17 cellular contexts compared by ENCODE assay signal in genomic region chr10:32941357-32941756, GRCh38. TPM values are rescaled to one million over a fixed set of nuclear protein-coding genes. Genes with fewer than 3 reads are reported as not detected.
DNase-seq lines count a peak whose midpoint lies in the region; ATAC-seq, FAIRE-seq and TF ChIP-seq lines count a peak whose summit lies in the region.
"Had no signal": no experiment of that assay in that cellular context is flagged by ENCODE, and none has a peak within 500 bp of the region (broad histone marks: within the 10 kb centered on the region; RNA-seq: fewer than 3 reads in every experiment).

No MANE protein-coding gene starts in this region.

- H3K27ac ChIP-seq in A549 (peak overlapping the region; percentile 29 to 65; a peak in 4 of 6 replicates), IMR-90 (ENCODE audit: insufficient read depth, low read length) (peak overlapping the region; percentile 35; the same call in 1 of the 2 replicates), epithelial cell of prostate (peak overlapping the region; percentile 63)

- H4K91ac ChIP-seq in IMR-90 (ENCODE audit: insufficient read depth, low read depth, low read length) = no peak overlapping the region

- no peak overlapping the region for H2BK15ac ChIP-seq in IMR-90 (ENCODE audit: low read depth, low read length)

- TF ChIP-seq RAD21 in A549 (conservative IDR thresholded peaks at IDR 0.05 in 1 of 2, IDR thresholded peaks at IDR 0.05 in 1 of 2) (no peak), IMR-90 (IDR thresholded peaks at IDR 0.05; ENCODE audit: low read length) (no peak)

- H3K4ac ChIP-seq in IMR-90 (ENCODE audit: low read depth, low read length) = no peak overlapping the region; the same call in 1 of the 2 replicates

- peaks cover 0 to 45% of the 10 kb centered on the region in 2 experiments; a peak in 2 of 4 replicates for H3K79me1 ChIP-seq in IMR-90 (ENCODE audit: low read depth in 1 of 2, low read length in 2 of 2)

- H3K36me3 Mint-ChIP-seq in osteocyte (ENCODE audit: unreplicated experiment) = peaks cover 4% of the 10 kb centered on the region
- H3K36me3 Mint-ChIP-seq: activated naive CD4-positive, alpha-beta T cell treated with anti-CD3 and anti-CD28 coated beads, Interleukin-2, amount 10 ng/mL, durations not matched to agents 7 days and 5 days had no signal

- DNase-seq in A549 (ENCODE audit: low read depth in 1 of 2, low spot score in 1 of 2) = no peak
- no peak for DNase-seq in IMR-90
- no peak for DNase-seq in epithelial cell of prostate (ENCODE audit: low read depth, low spot score)
- no peak for DNase-seq in osteocyte (ENCODE audit: extremely low spot score, unreplicated experiment)
- no peak for DNase-seq in Ammon's horn (ENCODE audit: low spot score)
- no peak for DNase-seq in posterior vena cava (ENCODE audit: low spot score)
- DNase-seq in NCI-H345 (lab: John Stamatoyannopoulos, UW) = no peak
- DNase-seq: activated CD8-positive, alpha-beta memory T cell treated with anti-CD3 and anti-CD28 coated beads for 24 hours; activated naive CD4-positive, alpha-beta T cell treated with anti-CD3 and anti-CD28 coated beads, Interleukin-2, amount 10 ng/mL, durations not matched to agents 7 days and 5 days; cerebellar nuclear complex; EL; NCI-H1092 treated with DMSO at 0.1 percent for 48 hours; NCI-H524; SHP77 had no signal

- H3K56ac ChIP-seq in IMR-90 (ENCODE audit: extremely low read depth, insufficient read depth, low read length) = no peak overlapping the region

- H3K9ac ChIP-seq in IMR-90 (ENCODE audit: low read depth, low read length) = no peak overlapping the region

- WGBS in A549 (ENCODE audit: missing lambda C conversion rate) = 49% methylated on average over 2 of the region's 2 CpGs
- no CpG with 5 or more reads among the region's 2 CpGs for WGBS in IMR-90 (ENCODE audit: extremely low coverage in 2 of 2, insufficient read length in 1 of 2), 2 experiments

- H4K8ac ChIP-seq in IMR-90 (ENCODE audit: low read depth in 2 of 2, low read length in 2 of 2) = no peak overlapping the region

- no peak overlapping the region for H2AK9ac ChIP-seq in IMR-90 (replicated peaks; ENCODE audit: low read depth, low read length, poor library complexity)

- no peak for TF ChIP-seq CTCF in A549 (IDR thresholded peaks at IDR 0.05)
- no peak for TF ChIP-seq CTCF in IMR-90 (conservative IDR thresholded peaks at IDR 0.05; ENCODE audit: low read depth, low read length)
- no peak for TF ChIP-seq CTCF in osteocyte (IDR thresholded peaks at IDR 0.05)

- peaks cover 63% of the 10 kb centered on the region for H3K4me1 Mint-ChIP-seq in osteocyte (ENCODE audit: unreplicated experiment)

- H3K27me3 Mint-ChIP-seq in osteocyte (ENCODE audit: unreplicated experiment) = no peaks in the 10 kb centered on the region
- H3K27me3 Mint-ChIP-seq: activated naive CD4-positive, alpha-beta T cell treated with anti-CD3 and anti-CD28 coated beads, Interleukin-2, amount 10 ng/mL, durations not matched to agents 7 days and 5 days had no signal

- H3K23ac ChIP-seq in IMR-90 (ENCODE audit: low read depth, low read length) = no peak overlapping the region; the same call in 1 of the 2 replicates

- intact Hi-C loops in IMR-90 (cut with micrococcal nuclease) = no loop called here
- intact Hi-C loops in posterior vena cava (cut with DNase I) = no loop called here

- no peak overlapping the region for H2BK120ac ChIP-seq in IMR-90 (ENCODE audit: low read depth, low read length)

- H4K20me1 ChIP-seq in IMR-90 (ENCODE audit: insufficient read depth, low read length) = peaks cover 95% of the 10 kb centered on the region

- H3K9me3 ChIP-seq in A549 (no peaks in the 10 kb centered on the region), IMR-90 (ENCODE audit: control insufficient read depth, insufficient read depth, low read length) (no peaks in the 10 kb centered on the region)

- in situ Hi-C loops in IMR-90 (cut with MboI; ENCODE audit: low sequenced_read_pairs) = no loop called here

- H2BK5ac ChIP-seq in IMR-90 (ENCODE audit: low read depth, low read length, poor library complexity, severe bottlenecking) = peak overlapping the region; percentile 69

- no TSS peak for BruUV-seq in IMR-90 (replicated peaks; lab: Mats Ljungman, UMichigan)

- POLR2A ChIA-PET in A549 (lab: Yijun Ruan, JAX) (interaction anchor here (1.3 kb wide), 1 partner anchor 16 kb away, joined by 3 read pairs; no protein-coding TSS in a partner anchor), IMR-90 (lab: Charles Lee; ENCODE audit: unreplicated experiment) (no interaction called here)

- no peak overlapping the region for H3K4me3 Mint-ChIP-seq in osteocyte (ENCODE audit: unreplicated experiment)
- H3K4me3 Mint-ChIP-seq: activated naive CD4-positive, alpha-beta T cell treated with anti-CD3 and anti-CD28 coated beads, Interleukin-2, amount 10 ng/mL, durations not matched to agents 7 days and 5 days had no signal

- no peaks in the 10 kb centered on the region for H3K27me3 ChIP-seq in IMR-90 (ENCODE audit: control insufficient read depth, insufficient read depth, low read length)

- no peak for FAIRE-seq in A549 (lab: Jason Lieb, UNC)

- dilution Hi-C loops in IMR-90 (cut with HindIII; ENCODE audit: low sequenced_read_pairs, unreplicated experiment) = no loop called here

- H3K9me1 ChIP-seq in IMR-90 (ENCODE audit: insufficient read depth, low read length) = peaks cover 39% of the 10 kb centered on the region

- no peak overlapping the region for H2AFZ ChIP-seq in IMR-90 (replicated peaks; ENCODE audit: low read length, poor library complexity)

- no peak overlapping the region for H2AK5ac ChIP-seq in IMR-90 (ENCODE audit: low read depth, low read length)

- H3K4me2 ChIP-seq in A549 (peak overlapping the region; percentile 97), IMR-90 (ENCODE audit: low read depth, low read length) (peak overlapping the region; percentile 31; the same call in 1 of the 2 replicates)

- peaks cover 100% of the 10 kb centered on the region for H3K4me1 ChIP-seq in A549
- peaks cover 38% of the 10 kb centered on the region for H3K4me1 ChIP-seq in IMR-90 (ENCODE audit: control insufficient read depth, insufficient read depth, low read length)

- H3K14ac ChIP-seq in IMR-90 (replicated peaks; ENCODE audit: low read depth, low read length) = 0 out of 2 replicates have a peak overlapping the region, but pooled peaks have one; percentile 67

- H3K18ac ChIP-seq in IMR-90 (ENCODE audit: low read depth, low read length) = no peak overlapping the region

- ATAC-seq in A549 = no peak
- 0 out of 2 replicates have a peak, but pooled peaks have one; percentile 11 for ATAC-seq in IMR-90 (ENCODE audit: low read depth)
- ATAC-seq in GM18868 (IDR thresholded peaks at IDR 0.05; ENCODE audit: unreplicated experiment) = no peak
- ATAC-seq: HCT116, sciatic nerve had no signal

- H3K4me3 ChIP-seq in A549 = no peak overlapping the region
- H3K4me3 ChIP-seq in IMR-90 (ENCODE audit: insufficient read depth, low read depth, low read length) = no peak overlapping the region

- no peak overlapping the region for H2BK20ac ChIP-seq in IMR-90 (ENCODE audit: low read depth, low read length)

- no peak overlapping the region for H4K5ac ChIP-seq in IMR-90 (ENCODE audit: low read depth, low read length)

- peaks cover 8% of the 10 kb centered on the region; the same call in 1 of the 2 replicates for H3K36me3 ChIP-seq in IMR-90 (ENCODE audit: control insufficient read depth, insufficient read depth, low read length)

- H3K27ac Mint-ChIP-seq in osteocyte (ENCODE audit: unreplicated experiment) = peak overlapping the region; percentile 52
- H3K27ac Mint-ChIP-seq: activated naive CD4-positive, alpha-beta T cell treated with anti-CD3 and anti-CD28 coated beads, Interleukin-2, amount 10 ng/mL, durations not matched to agents 7 days and 5 days had no signal

- CTCF ChIA-PET in A549 (lab: Yijun Ruan, JAX) = interaction anchor here (1.1 kb wide), 1 partner anchor 14 kb away, joined by 4 read pairs; no protein-coding TSS in a partner anchor
- CTCF ChIA-PET in IMR-90 (lab: Yijun Ruan, JAX) = no interaction called here

- no peak for TF ChIP-seq EP300 in A549 (IDR thresholded peaks at IDR 0.05)

- TF ChIP-seq POLR2A in A549 (IDR thresholded peaks at IDR 0.05; ENCODE audit: low read length) = no peak
- TF ChIP-seq POLR2A in IMR-90 (IDR thresholded peaks at IDR 0.05; ENCODE audit: low read depth, low read length) = no peak

- no peaks in the 10 kb centered on the region for H3K9me3 Mint-ChIP-seq in osteocyte (ENCODE audit: unreplicated experiment)
- H3K9me3 Mint-ChIP-seq: activated naive CD4-positive, alpha-beta T cell treated with anti-CD3 and anti-CD28 coated beads, Interleukin-2, amount 10 ng/mL, durations not matched to agents 7 days and 5 days had no signal

TF ChIP-seq in A549, 52 proteins besides CTCF, POLR2A, EP300 and RAD21:
- no peak for TF ChIP-seq NFE2L2 (conservative IDR thresholded peaks at IDR 0.05; ENCODE audit: low read length)
- no peak for TF ChIP-seq MAFK (IDR thresholded peaks at IDR 0.05; ENCODE audit: partially characterized antibody)
TF ChIP-seq in A549: peak in this region for 0.

TF ChIP-seq in IMR-90, 13 proteins besides CTCF, POLR2A, EP300 and RAD21 (continues in another document):
- no peak for TF ChIP-seq RCOR1 (IDR thresholded peaks at IDR 0.05; ENCODE audit: insufficient replicate concordance, low read length)
- no peak for TF ChIP-seq FOS (IDR thresholded peaks at IDR 0.05; ENCODE audit: low read depth, low read length)
- no peak for TF ChIP-seq MXI1 (IDR thresholded peaks at IDR 0.05; ENCODE audit: borderline replicate concordance, low read depth, low read length)
- TF ChIP-seq MAFK (IDR thresholded peaks at IDR 0.05; ENCODE audit: low read depth, low read length) = no peak
- no peak for TF ChIP-seq CEBPB (IDR thresholded peaks at IDR 0.05; ENCODE audit: low read depth, low read length)
- TF ChIP-seq MAZ (IDR thresholded peaks at IDR 0.05; ENCODE audit: borderline replicate concordance, low read depth, low read length) = no peak
- TF ChIP-seq BHLHE40 (IDR thresholded peaks at IDR 0.05; ENCODE audit: low read depth, low read length) = no peak
- no peak for TF ChIP-seq SMC3 (IDR thresholded peaks at IDR 0.05; ENCODE audit: low read depth, low read length)
- TF ChIP-seq NFE2L2 (IDR thresholded peaks at IDR 0.05; ENCODE audit: low read depth, low read length) = no peak

RNA-seq across cellular contexts. Expression of gene ITGB1, which starts 16.7 kb away (rescaled TPM):
- polyA plus RNA-seq in A549 (2011; rRNA removed) = 1,667 and 2,408 TPM in 2 replicates
- polyA plus RNA-seq in A549 (2012; cell fraction: cytosol; rRNA removed) = 320 and 370 TPM in 2 replicates
- 214 and 381 TPM in 2 replicates for polyA plus RNA-seq in A549 (2012; cell fraction: nucleus; rRNA removed)
- 1,270 to 1,281 TPM (median 1,270 TPM) in 3 replicates for polyA plus RNA-seq in A549 (2017; fragmentation: RNase III; extraction: RNeasy Plus Mini Kit Qiagen cat#74134 plus additional on column Dnase treatment)
- polyA minus RNA-seq in A549 (2011; rRNA and poly(A)+ RNA removed) = 799 and 821 TPM in 2 replicates
- 1,331 and 2,388 TPM in 2 replicates for total RNA-seq in IMR-90 (2012; rRNA removed)
- polyA plus RNA-seq in IMR-90 (2012; rRNA removed) = 1,631 and 2,066 TPM in 2 replicates
- polyA plus RNA-seq in IMR-90 (2012; cell fraction: cytosol; rRNA removed) = 248 and 281 TPM in 2 replicates
- polyA plus RNA-seq in IMR-90 (2012; cell fraction: nucleus; rRNA removed; ENCODE audit: low replicate concordance) = 53.9 and 506 TPM in 2 replicates
- 943 and 946 TPM in 2 replicates for total RNA-seq in osteocyte
- 1,000 to 10,000 TPM; 1,298 to 1,367 TPM for total RNA-seq in posterior vena cava
